10 cellular contexts compared by ENCODE assay signal in the genomic region with DNA sequence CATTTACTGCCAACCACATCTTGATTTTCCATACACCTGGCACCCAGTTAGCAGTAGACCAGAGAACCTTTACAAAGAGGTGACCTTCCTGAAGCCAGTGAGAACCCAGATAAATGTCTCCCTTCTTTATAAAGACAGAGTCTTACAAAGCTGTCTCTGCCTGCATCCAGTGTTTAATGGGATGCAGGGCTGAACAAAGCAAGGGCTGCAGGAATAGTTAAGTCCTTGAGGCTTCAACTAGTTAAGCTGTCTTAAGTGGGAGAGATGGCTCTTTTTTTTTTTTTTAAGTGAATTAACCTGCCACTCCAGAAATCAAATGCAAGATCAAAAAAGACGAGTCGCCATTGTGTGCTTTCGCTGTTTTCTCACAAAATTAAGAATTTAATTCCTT. TPM values are rescaled to one million over a fixed set of nuclear protein-coding genes. Genes with fewer than 3 reads are reported as not detected.
A peak's percentile ranks its signal among the peaks of the same experiment; 100 is the strongest.
DNase-seq lines count a peak whose midpoint lies in the region; ATAC-seq, FAIRE-seq and TF ChIP-seq lines count a peak whose summit lies in the region.
"Had no signal": no experiment of that assay in that cellular context is flagged by ENCODE, and none has a peak within 500 bp of the region (broad histone marks: within the 10 kb centered on the region; RNA-seq: fewer than 3 reads in every experiment).

No MANE protein-coding gene starts in this region.

- peak overlapping the region in 1 of 2 experiments; percentile 98; a peak in 4 of 6 replicates for H3K27ac ChIP-seq in A549
- no peak overlapping the region for H3K27ac ChIP-seq in HUES6 (ENCODE audit: low read depth, low read length)
- peak overlapping the region; percentile 85 for H3K27ac ChIP-seq in muscle layer of duodenum (ENCODE audit: low read length)

- H3K4me1 ChIP-seq in A549 (peaks cover 67% of the 10 kb centered on the region), HUES6 (ENCODE audit: control insufficient read depth, insufficient read depth, low read length) (peaks cover 31% of the 10 kb centered on the region), muscle layer of duodenum (ENCODE audit: control insufficient read depth in 1 of 2, insufficient read depth in 2 of 2, low read length in 2 of 2) (peaks cover 30 to 48% of the 10 kb centered on the region in 2 donors)

- POLR2A ChIA-PET in A549 (lab: Yijun Ruan, JAX), result interaction anchor here (2.1 kb wide), 1 partner anchor 26 kb away, joined by 18 read pairs; no protein-coding TSS in a partner anchor

- no peak for ATAC-seq in A549
- ATAC-seq in GM21528 (IDR thresholded peaks at IDR 0.05; ENCODE audit: low FRiP score, unreplicated experiment), result no peak

- no peak for DNase-seq in A549 (ENCODE audit: low read depth in 1 of 2, low spot score in 1 of 2)
- DNase-seq in bronchial epithelial cell (ENCODE audit: low read depth), result no peak
- no peak for DNase-seq in lower leg skin (ENCODE audit: low spot score in 2 of 2)
- no peak for DNase-seq in hippocampal formation (lab: John Stamatoyannopoulos, UW)
- no peak for DNase-seq in anterior cingulate cortex (lab: John Stamatoyannopoulos, UW)
- DNase-seq: stimulated activated CD4-positive, alpha-beta T cell treated with anti-CD3 and anti-CD28 coated beads, Interleukin-1b, Interleukin-23, amount 100 ng/mL, for 48 hours had no signal

- intact Hi-C loops in lower leg skin (cut with DNase I; ENCODE audit: low total_unique reads), result loop anchor here (10.0 kb wide), 2 partner anchors 351 to 441 kb away; partner anchors contain the start of gene GNAI3

- peak overlapping the region; percentile 89 for H3K4me3 ChIP-seq in A549
- H3K4me3 ChIP-seq in HUES6 (ENCODE audit: low read depth, low read length), result peak overlapping the region; percentile 80
- peak overlapping the region; percentile 75 for H3K4me3 ChIP-seq in bronchial epithelial cell (ENCODE audit: low read depth, low read length)
- peak overlapping the region; percentile 78 to 92 for H3K4me3 ChIP-seq in muscle layer of duodenum (ENCODE audit: low read depth in 1 of 2, low read length in 2 of 2)
- no peak overlapping the region for H3K4me3 ChIP-seq in lower leg skin (ENCODE audit: low read depth, poor library complexity, severe bottlenecking)

- TF ChIP-seq CTCF in A549 (IDR thresholded peaks at IDR 0.05), result no peak
- no peak for TF ChIP-seq CTCF in bronchial epithelial cell (IDR thresholded peaks at IDR 0.05; ENCODE audit: insufficient read depth, low read length, severe bottlenecking)
- TF ChIP-seq CTCF in lower leg skin (IDR thresholded peaks at IDR 0.05), result no peak

- no peak for TF ChIP-seq EP300 in A549 (IDR thresholded peaks at IDR 0.05)

- TF ChIP-seq RAD21 in A549 (conservative IDR thresholded peaks at IDR 0.05 in 1 of 2, IDR thresholded peaks at IDR 0.05 in 1 of 2), result no peak

- FAIRE-seq in A549 (lab: Jason Lieb, UNC) (no peak), bronchial epithelial cell (lab: Jason Lieb, UNC) (no peak)
- FAIRE-seq: G401.6 had no signal

- WGBS in A549 (ENCODE audit: missing lambda C conversion rate), result 94% methylated on average over 3 of the region's 3 CpGs
- 73 to 85% methylated on average over 3 of the region's 3 CpGs for WGBS in lower leg skin, 2 donors

- H3K27me3 ChIP-seq in HUES6 (ENCODE audit: control insufficient read depth, insufficient read depth, low read length), result no peaks in the 10 kb centered on the region
- H3K27me3 ChIP-seq in bronchial epithelial cell (ENCODE audit: control insufficient read depth, insufficient read depth, low read length), result no peaks in the 10 kb centered on the region
- H3K27me3 ChIP-seq in muscle layer of duodenum (ENCODE audit: low read depth, low read length), result no peaks in the 10 kb centered on the region

- CTCF ChIA-PET in A549 (lab: Yijun Ruan, JAX), result interaction anchor here (0.8 to 17.7 kb wide), 8 partner anchors 9 to 497 kb away, joined by 3 to 969 read pairs (median 27); no protein-coding TSS in a partner anchor

- peak overlapping the region; percentile 93 for H3K4me2 ChIP-seq in A549

- TF ChIP-seq POLR2A in A549 (IDR thresholded peaks at IDR 0.05; ENCODE audit: low read length) (no peak), lower leg skin (IDR thresholded peaks at IDR 0.05) (no peak)

- H3K9me3 ChIP-seq in A549 (no peaks in the 10 kb centered on the region), HUES6 (ENCODE audit: control insufficient read depth, insufficient read depth, low read depth, low read length) (no peaks in the 10 kb centered on the region), muscle layer of duodenum (ENCODE audit: control insufficient read depth in 1 of 2, low read length in 2 of 2) (no peaks in the 10 kb centered on the region)

- peaks cover 15% of the 10 kb centered on the region; the same call in 1 of the 2 replicates for H3K36me3 ChIP-seq in HUES6 (ENCODE audit: control insufficient read depth, insufficient read depth, low read length)
- H3K36me3 ChIP-seq in bronchial epithelial cell (ENCODE audit: control insufficient read depth, insufficient read depth, low read length), result no peaks in the 10 kb centered on the region
- H3K36me3 ChIP-seq in muscle layer of duodenum (ENCODE audit: control insufficient read depth in 1 of 2, insufficient read depth in 2 of 2, low read length in 2 of 2), result peaks cover 0 to 1% of the 10 kb centered on the region in 2 donors

- peak overlapping the region; percentile 82 for H3K9ac ChIP-seq in HUES6 (ENCODE audit: low read length)

TF ChIP-seq in A549, 52 proteins besides CTCF, POLR2A, EP300 and RAD21:
- no peak for TF ChIP-seq POLR2AphosphoS2 (conservative IDR thresholded peaks at IDR 0.05; ENCODE audit: low read length)
- no peak for TF ChIP-seq FOSB (CRISPR knock-in tag; IDR thresholded peaks at IDR 0.05)
- TF ChIP-seq BHLHE40 (IDR thresholded peaks at IDR 0.05; ENCODE audit: low read depth, low read length), result no peak
- no peak for TF ChIP-seq RNF2 (IDR thresholded peaks at IDR 0.05; ENCODE audit: borderline replicate concordance, low read depth)
- TF ChIP-seq ZFP36 (IDR thresholded peaks at IDR 0.05; ENCODE audit: borderline replicate concordance, partially characterized antibody), result no peak
- TF ChIP-seq, protein P1, sequence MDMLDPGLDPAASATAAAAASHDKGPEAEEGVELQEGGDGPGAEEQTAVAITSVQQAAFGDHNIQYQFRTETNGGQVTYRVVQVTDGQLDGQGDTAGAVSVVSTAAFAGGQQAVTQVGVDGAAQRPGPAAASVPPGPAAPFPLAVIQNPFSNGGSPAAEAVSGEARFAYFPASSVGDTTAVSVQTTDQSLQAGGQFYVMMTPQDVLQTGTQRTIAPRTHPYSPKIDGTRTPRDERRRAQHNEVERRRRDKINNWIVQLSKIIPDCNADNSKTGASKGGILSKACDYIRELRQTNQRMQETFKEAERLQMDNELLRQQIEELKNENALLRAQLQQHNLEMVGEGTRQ (IDR thresholded peaks at IDR 0.05), result no peak
- TF ChIP-seq HDAC2 (IDR thresholded peaks at IDR 0.05), result no peak
- TF ChIP-seq BCL3 (IDR thresholded peaks at IDR 0.05), result no peak
- TF ChIP-seq SREBF2 (IDR thresholded peaks at IDR 0.05), result no peak
- no peak for TF ChIP-seq CBX2 (IDR thresholded peaks at IDR 0.05; ENCODE audit: borderline replicate concordance, low read depth)
TF ChIP-seq in A549: peak in this region for 0.

RNA-seq across cellular contexts. Expression of gene AHCYL1, which starts 1.5 kb away (rescaled TPM):
- polyA plus RNA-seq in A549 (2011; rRNA removed) (147 and 148 TPM in 2 replicates), A549 (2017; fragmentation: RNase III; extraction: RNeasy Plus Mini Kit Qiagen cat#74134 plus additional on column Dnase treatment) (124 to 145 TPM (median 133 TPM) in 3 replicates)
- 66.5 and 81.2 TPM in 2 replicates for polyA plus RNA-seq in A549 (2012; cell fraction: cytosol; rRNA removed)
- polyA plus RNA-seq in A549 (2012; cell fraction: nucleus; rRNA removed), result 65.5 and 81.1 TPM in 2 replicates
- 94.6 and 102 TPM in 2 replicates for polyA minus RNA-seq in A549 (2011; rRNA and poly(A)+ RNA removed)
- total RNA-seq in bronchial epithelial cell (31.6 and 75.1 TPM in 2 replicates), lower leg skin (10 to 100 TPM; 42.3 to 54.4 (median 47.8) TPM)

RNA-seq across cellular contexts. Expression of gene STRIP1, which starts 48.4 kb away (rescaled TPM):
- polyA plus RNA-seq in A549 (2011; rRNA removed), result 16.4 and 20.2 TPM in 2 replicates
- 13.3 and 14.6 TPM in 2 replicates for polyA plus RNA-seq in A549 (2012; cell fraction: cytosol; rRNA removed)
- polyA plus RNA-seq in A549 (2012; cell fraction: nucleus; rRNA removed), result 31.9 and 33.1 TPM in 2 replicates
- polyA plus RNA-seq in A549 (2017; fragmentation: RNase III; extraction: RNeasy Plus Mini Kit Qiagen cat#74134 plus additional on column Dnase treatment), result 14.4 to 16.7 TPM (median 16.1 TPM) in 3 replicates
- polyA minus RNA-seq in A549 (2011; rRNA and poly(A)+ RNA removed), result 30.5 and 34.0 TPM in 2 replicates
- 39.4 and 44.5 TPM in 2 replicates for total RNA-seq in bronchial epithelial cell
- total RNA-seq in lower leg skin, result 10 to 100 TPM; 45.0 to 64.1 (median 50.9) TPM
